1 cellular context compared by ENCODE assay signal in genomic region chr5:129110742-129111141, GRCh38.
TF ChIP-seq lines count a peak whose summit lies in the region.

No MANE protein-coding gene starts in this region.

TF ChIP-seq in HepG2, 621 proteins besides CTCF, POLR2A, EP300 and RAD21:
- TF ChIP-seq ZBED4 (CRISPR knock-in tag; IDR thresholded peaks at IDR 0.05; ENCODE audit: borderline replicate concordance) (no peak), TCF7 (IDR thresholded peaks at IDR 0.05; ENCODE audit: low read depth) (no peak), SOX13 (IDR thresholded peaks at IDR 0.05) (no peak), SOX13 (CRISPR knock-in tag; conservative IDR thresholded peaks at IDR 0.05 in 1 of 2, IDR thresholded peaks at IDR 0.05 in 1 of 2) (no peak), ZNF749 (CRISPR knock-in tag; IDR thresholded peaks at IDR 0.05; ENCODE audit: borderline replicate concordance) (no peak), ZNF225 (CRISPR knock-in tag; IDR thresholded peaks at IDR 0.05) (no peak), HCFC1 (IDR thresholded peaks at IDR 0.05; ENCODE audit: low read depth, low read length) (no peak), ZNF281 (CRISPR knock-in tag; IDR thresholded peaks at IDR 0.05; ENCODE audit: borderline replicate concordance) (no peak)
